8 cellular contexts compared by ENCODE assay signal in genomic region chr1:205813755-205814058, GRCh38. TPM values are rescaled to one million over a fixed set of nuclear protein-coding genes. Genes with fewer than 3 reads are reported as not detected.
DNase-seq lines count a peak whose midpoint lies in the region; ATAC-seq, FAIRE-seq and TF ChIP-seq lines count a peak whose summit lies in the region.

No MANE protein-coding gene starts in this region.

- H3K9me3 ChIP-seq in SJCRH30 (replicated peaks) (no peaks in the 10 kb centered on the region), pancreas (no peaks in the 10 kb centered on the region)

- peak overlapping the region; percentile 84 for H3K4me3 ChIP-seq in SJCRH30
- H3K4me3 ChIP-seq in pancreas: peak overlapping the region; percentile 85 to 93 (median 86)

- FAIRE-seq in pancreas (lab: Jason Lieb, UNC): no peak

- TF ChIP-seq CTCF in pancreas (IDR thresholded peaks at IDR 0.05): no peak

- H3K36me3 ChIP-seq in SJCRH30 (peaks cover 19% of the 10 kb centered on the region), pancreas (no peaks in the 10 kb centered on the region)

- H3K4me1 ChIP-seq in SJCRH30: peaks cover 3% of the 10 kb centered on the region
- peaks cover 0 to 27% (median 16%) of the 10 kb centered on the region in 3 donors for H3K4me1 ChIP-seq in pancreas

- intact Hi-C loops in pancreas (cut with DNase I): no loop called here

- peak in 1 of 2 experiments; percentile 67 for DNase-seq in SJCRH30
- peak; percentile 58 for DNase-seq in epidermal melanocyte (ENCODE audit: insufficient read length, low spot score)
- no peak for DNase-seq in pancreas
- DNase-seq in stimulated activated CD4-positive, alpha-beta T cell treated with anti-CD3 and anti-CD28 coated beads, Interleukin-15, amount 100 ng/mL, for 24 hours: no peak
- DNase-seq in globus pallidus (ENCODE audit: low spot score): no peak

- WGBS in pancreas, 2 donors: 1 to 5% methylated on average over 14 of the region's 14 CpGs

- H3K27me3 ChIP-seq in SJCRH30 (no peaks in the 10 kb centered on the region), pancreas (no peaks in the 10 kb centered on the region)

- H3K27ac ChIP-seq in SJCRH30 (peak overlapping the region; percentile 78; the same call in 1 of the 2 replicates), pancreas (peak overlapping the region; percentile 47 to 92 (median 81))

- peak; percentile 16 for ATAC-seq in GM18502 (IDR thresholded peaks at IDR 0.05; ENCODE audit: poor library complexity, unreplicated experiment)
- ATAC-seq in pancreas: peak in 1 of 4 donors; percentile 5
- ATAC-seq in GM18861 (IDR thresholded peaks at IDR 0.05; ENCODE audit: unreplicated experiment): no peak
- no peak for ATAC-seq in HG03432 (IDR thresholded peaks at IDR 0.05; ENCODE audit: unreplicated experiment)

RNA-seq across cellular contexts. Expression of gene SLC41A1, which starts 0.7 kb away (rescaled TPM):
- total RNA-seq in SJCRH30 (2014; rRNA removed; shearing (Covaris generic)): 33.2 and 36.2 TPM in 2 replicates
- 10 to 100 TPM; 27.7 to 57.7 (median 41.1) TPM for total RNA-seq in pancreas
- 10 to 100 TPM; 20.7 to 27.4 TPM for polyA plus RNA-seq in pancreas

RNA-seq across cellular contexts. Expression of gene PM20D1, which starts 36.2 kb away (rescaled TPM):
- 0.04 TPM in 1 of 2 replicates, not detected in the other for total RNA-seq in SJCRH30 (2014; rRNA removed; shearing (Covaris generic))
- total RNA-seq in pancreas: 10 to 100 TPM; 19.1 to 54.6 (median 24.1) TPM
- 10 to 100 TPM in 1 of 2 donors, 1 to 10 TPM in 1; 5.6 to 15.8 TPM for polyA plus RNA-seq in pancreas

RNA-seq across cellular contexts. Expression of gene RAB29, which starts 38.4 kb away (rescaled TPM):
- total RNA-seq in SJCRH30 (2014; rRNA removed; shearing (Covaris generic)): 18.6 and 20.9 TPM in 2 replicates
- 10 to 100 TPM in 2 of 6 donors, 1 to 10 TPM in 4; 5.4 to 12.2 (median 7.0) TPM for total RNA-seq in pancreas
- polyA plus RNA-seq in pancreas: 10 to 100 TPM in 1 of 2 donors, 1 to 10 TPM in 1; 6.5 to 10.8 TPM

Comparison
In these comparisons a context has a peak if more than half of its experiments do, and no peak if none do; other contexts are left out.
1. RNA of gene PM20D1, which starts 36.2 kb away (total RNA-seq): 19.1 to 54.6 TPM in pancreas; 0.04 TPM in SJCRH30; every median in the first group is over 10 times any median in the second.